ENCODE assay signal across 17 cellular contexts in the genomic region with DNA sequence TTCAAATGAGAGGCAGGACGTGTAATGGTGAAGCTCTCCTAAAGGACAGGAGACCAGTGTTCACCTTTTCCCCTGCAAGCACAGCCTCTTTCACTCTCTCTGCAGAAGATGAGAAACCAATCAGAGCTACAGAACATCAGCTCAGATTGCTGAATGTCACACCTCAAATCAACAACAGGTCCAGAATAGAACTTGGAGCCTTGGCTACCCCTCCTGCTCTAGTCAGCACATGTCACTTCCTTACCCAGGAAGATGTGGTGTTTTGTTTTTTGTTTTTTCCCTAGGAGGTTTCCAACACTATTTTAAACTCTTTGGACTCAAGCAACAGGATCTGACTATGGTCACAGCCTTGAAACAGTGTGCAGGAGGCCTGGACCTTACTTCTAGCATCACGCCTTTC. TPM values are rescaled to one million over a fixed set of nuclear protein-coding genes. Genes with fewer than 3 reads are reported as not detected.
DNase-seq lines count a peak whose midpoint lies in the region; ATAC-seq and TF ChIP-seq lines count a peak whose summit lies in the region.
"Had no signal": no experiment of that assay in that cellular context is flagged by ENCODE, and none has a peak within 500 bp of the region (broad histone marks: within the 10 kb centered on the region; RNA-seq: fewer than 3 reads in every experiment).

No MANE protein-coding gene starts in this region.

- H3K56ac ChIP-seq in H9 (ENCODE audit: insufficient read length, low read depth, low read length), result no peak overlapping the region

- no peak overlapping the region for H2BK120ac ChIP-seq in H9 (ENCODE audit: low read depth, low read length, poor library complexity, severe bottlenecking)

- H3K4me3 Mint-ChIP-seq in H9, result no peak overlapping the region
- H3K4me3 Mint-ChIP-seq in activated CD8-positive, alpha-beta T cell treated with anti-CD3 and anti-CD28 coated beads for 36 hours, result no peak overlapping the region

- intact Hi-C loops in activated CD8-positive, alpha-beta T cell treated with anti-CD3 and anti-CD28 coated beads for 36 hours (cut with micrococcal nuclease), result no loop called here
- intact Hi-C loops in left cardiac atrium (cut with DNase I) (no loop called here), psoas muscle (cut with DNase I) (no loop called here)

- H3K14ac ChIP-seq in H9 (ENCODE audit: insufficient read depth, low read length), result no peak overlapping the region

- H3K18ac ChIP-seq in H9 (ENCODE audit: insufficient read length, low read depth, low read length), result no peak overlapping the region

- H3K4me1 ChIP-seq in H9 (ENCODE audit: insufficient read depth, low read length) (no peaks in the 10 kb centered on the region), psoas muscle (peaks cover 19% of the 10 kb centered on the region)
- H3K4me1 ChIP-seq: ascending aorta, BE2C had no signal

- no peak overlapping the region for H3K4me2 ChIP-seq in H9 (ENCODE audit: insufficient read depth, insufficient read length, low read length)

- H3K9me3 Mint-ChIP-seq in H9, result no peaks in the 10 kb centered on the region; a peak in 1 of 5 replicates
- no peaks in the 10 kb centered on the region for H3K9me3 Mint-ChIP-seq in activated CD8-positive, alpha-beta T cell treated with anti-CD3 and anti-CD28 coated beads for 36 hours

- H3K27me3 ChIP-seq in H9 (ENCODE audit: insufficient read depth, low read length) (no peaks in the 10 kb centered on the region), psoas muscle (ENCODE audit: insufficient read depth in 3 of 3, low read length in 2 of 3) (no peaks in the 10 kb centered on the region)
- H3K27me3 ChIP-seq: ascending aorta, BE2C had no signal

- no peaks in the 10 kb centered on the region for H3K23me2 ChIP-seq in H9 (ENCODE audit: insufficient read length, low read depth, low read length, poor library complexity, severe bottlenecking)

- no peak overlapping the region for H3K4me3 ChIP-seq in psoas muscle
- H3K4me3 ChIP-seq: ascending aorta, lung had no signal

- H3K27ac Mint-ChIP-seq in H9, result peak overlapping the region in 2 of 3 experiments; percentile 43 to 54; a peak in 4 of 7 replicates
- peak overlapping the region; percentile 7 for H3K27ac Mint-ChIP-seq in activated CD8-positive, alpha-beta T cell treated with anti-CD3 and anti-CD28 coated beads for 36 hours

- H3K9ac ChIP-seq in H9 (ENCODE audit: extremely low read depth, insufficient read length, low read length), result no peak overlapping the region

- H4K20me1 ChIP-seq in H9 (ENCODE audit: control insufficient read depth, insufficient read depth, insufficient read length), result no peaks in the 10 kb centered on the region

- no peak overlapping the region for H4K8ac ChIP-seq in H9 (replicated peaks; ENCODE audit: insufficient read length, low read depth, low read length)

- H2AK5ac ChIP-seq in H9 (ENCODE audit: insufficient read length, low read length), result no peak overlapping the region

- no peaks in the 10 kb centered on the region for H3K27me3 Mint-ChIP-seq in H9 (ENCODE audit: low read depth)
- no peaks in the 10 kb centered on the region for H3K27me3 Mint-ChIP-seq in activated CD8-positive, alpha-beta T cell treated with anti-CD3 and anti-CD28 coated beads for 36 hours

- peaks cover 0 to 32% (median 12%) of the 10 kb centered on the region in 3 experiments; a peak in 4 of 7 replicates for H3K36me3 Mint-ChIP-seq in H9 (ENCODE audit: insufficient read depth in 1 of 3, low read depth in 3 of 3)
- H3K36me3 Mint-ChIP-seq in activated CD8-positive, alpha-beta T cell treated with anti-CD3 and anti-CD28 coated beads for 36 hours (ENCODE audit: low read depth), result peaks cover 15% of the 10 kb centered on the region

- H4K91ac ChIP-seq in H9 (ENCODE audit: insufficient read length, low read depth, low read length), result no peak overlapping the region

- no peaks in the 10 kb centered on the region for H3K79me2 ChIP-seq in H9 (ENCODE audit: insufficient read depth, low read length)

- ATAC-seq in activated CD8-positive, alpha-beta T cell treated with anti-CD3 and anti-CD28 coated beads for 36 hours, result no peak
- ATAC-seq in left cardiac atrium, result peak; percentile 53 to 88
- ATAC-seq in psoas muscle, result peak in 3 of 4 donors; percentile 25 to 64 (median 54)
- ATAC-seq in GM21381 (IDR thresholded peaks at IDR 0.05; ENCODE audit: unreplicated experiment), result no peak
- ATAC-seq: PC-3 had no signal

- no peak overlapping the region for H2BK20ac ChIP-seq in H9 (ENCODE audit: low read depth, low read length, poor library complexity, severe bottlenecking)

- no peaks in the 10 kb centered on the region for H3K79me1 ChIP-seq in H9 (ENCODE audit: insufficient read depth, low read depth, low read length, poor library complexity, severe bottlenecking)

- no peak overlapping the region for H3K27ac ChIP-seq in H9 (ENCODE audit: insufficient read length, low read depth, low read length)
- H3K27ac ChIP-seq in psoas muscle, result peak overlapping the region; percentile 42
- no peak overlapping the region for H3K27ac ChIP-seq in RWPE1
- H3K27ac ChIP-seq: ascending aorta, VCaP had no signal

- H3K23ac ChIP-seq in H9 (ENCODE audit: insufficient read length, low read depth, low read length), result no peak overlapping the region

- H3T11ph ChIP-seq in H9 (ENCODE audit: low read length), result no peak overlapping the region

- peaks cover 0 to 50% of the 10 kb centered on the region in 2 donors for H3K36me3 ChIP-seq in psoas muscle (ENCODE audit: insufficient read depth in 1 of 2, low read depth in 1 of 2)
- H3K36me3 ChIP-seq: BE2C had no signal

- no peak overlapping the region for H2BK5ac ChIP-seq in H9 (ENCODE audit: insufficient read length, low read length)

- CTCF ChIA-PET in activated CD8-positive, alpha-beta T cell treated with anti-CD3 and anti-CD28 coated beads for 36 hours (lab: Charles Lee), result interaction anchor here (1.0 to 1.4 kb wide), 3 partner anchors 23 to 97 kb away, joined by 3 read pairs; no protein-coding TSS in a partner anchor
- CTCF ChIA-PET in RWPE1 (lab: Yijun Ruan, JAX), result interaction anchor here (0.6 kb wide), 1 partner anchor 33 kb away, joined by 3 read pairs; no protein-coding TSS in a partner anchor

- H3K9me3 ChIP-seq in H9 (ENCODE audit: control insufficient read depth, low read depth, low read length) (no peaks in the 10 kb centered on the region), psoas muscle (no peaks in the 10 kb centered on the region)
- H3K9me3 ChIP-seq: ascending aorta, BE2C had no signal

- no peak overlapping the region for H4K5ac ChIP-seq in H9 (ENCODE audit: insufficient read length, low read depth, low read length)

- TF ChIP-seq CTCF in H9 (conservative IDR thresholded peaks at IDR 0.05) (no peak), psoas muscle (IDR thresholded peaks at IDR 0.05) (no peak), RWPE1 (conservative IDR thresholded peaks at IDR 0.05; ENCODE audit: low read depth) (no peak)
- no peak for TF ChIP-seq CTCF in activated CD8-positive, alpha-beta T cell treated with anti-CD3 and anti-CD28 coated beads for 36 hours (IDR thresholded peaks at IDR 0.05)

- H2AFZ ChIP-seq in H9 (ENCODE audit: low read length), result no peak overlapping the region

- POLR2A ChIA-PET in activated CD8-positive, alpha-beta T cell treated with anti-CD3 and anti-CD28 coated beads for 36 hours (lab: Charles Lee), result no interaction called here
- POLR2A ChIA-PET in RWPE1 (lab: Yijun Ruan, JAX; ENCODE audit: low non-redundant PET), result no interaction called here

- DNase-seq in H9, result no peak
- no peak for DNase-seq in activated CD8-positive, alpha-beta T cell treated with anti-CD3 and anti-CD28 coated beads for 36 hours
- DNase-seq in left cardiac atrium, result no peak
- DNase-seq in psoas muscle, result no peak
- DNase-seq in ureter (ENCODE audit: low spot score), result no peak
- no peak for DNase-seq in SIG-M5 treated with dmso at 0.1 percent for 504 hours (lab: John Stamatoyannopoulos, UW; ENCODE audit: unreplicated experiment)
- DNase-seq in RWPE1 (ENCODE audit: low spot score), result no peak
- DNase-seq: BE2C; DMS79 treated with DMSO at 0.1 percent for 48 hours; NCI-H187; NCI-H69; PC-3; stimulated activated CD4-positive, alpha-beta T cell treated with anti-CD3 and anti-CD28 coated beads, Interleukin-4, amount 100 ng/mL, for 4 hours had no signal

- no peaks in the 10 kb centered on the region for H3K4me1 Mint-ChIP-seq in H9
- H3K4me1 Mint-ChIP-seq in activated CD8-positive, alpha-beta T cell treated with anti-CD3 and anti-CD28 coated beads for 36 hours (ENCODE audit: low read depth), result peaks cover 23% of the 10 kb centered on the region

- no peak overlapping the region for H2BK12ac ChIP-seq in H9 (ENCODE audit: insufficient read length, low read depth, low read length)

- H3K4ac ChIP-seq in H9 (ENCODE audit: low read depth, low read length), result no peak overlapping the region

- H2BK15ac ChIP-seq in H9 (ENCODE audit: low read depth, low read length), result no peak overlapping the region

- no CpG with 5 or more reads among the region's 2 CpGs for WGBS in H9 (ENCODE audit: extremely low coverage, insufficient read length, low lambda C conversion rate)
- WGBS in psoas muscle, 3 donors, result 57 to 79% (median 75%) methylated on average over 2 of the region's 2 CpGs

RNA-seq across cellular contexts. Expression of a gene that starts 41.3 kb away (rescaled TPM):
- total RNA-seq in H9 (2021) (457 and 465 TPM in 2 replicates), left cardiac atrium (100 to 1,000 TPM; 230 to 248 TPM), psoas muscle (100 to 1,000 TPM; 423 to 683 (median 522) TPM), ureter (284 TPM)
- 100 to 1,000 TPM; 470 to 489 TPM for total RNA-seq in activated CD8-positive, alpha-beta T cell treated with anti-CD3 and anti-CD28 coated beads for 36 hours
- 100 to 1,000 TPM; 522 to 746 (median 549) TPM for polyA plus RNA-seq in psoas muscle

Comparison
In these comparisons a context has a peak if more than half of its experiments do, and no peak if none do; other contexts are left out.
1. ATAC-seq: peak in left cardiac atrium (2 of 2) and psoas muscle (3 of 4); none in activated CD8-positive, alpha-beta T cell treated with anti-CD3 and anti-CD28 coated beads for 36 hours (single experiment) and GM21381 (single experiment).